8 cellular contexts compared by ENCODE assay signal in genomic region chr1:151946366-151946764, GRCh38. TPM values are rescaled to one million over a fixed set of nuclear protein-coding genes. Genes with fewer than 3 reads are reported as not detected.
DNase-seq lines count a peak whose midpoint lies in the region; ATAC-seq and TF ChIP-seq lines count a peak whose summit lies in the region.

No MANE protein-coding gene starts in this region.

- no peak for TF ChIP-seq EP300 in transverse colon (IDR thresholded peaks at IDR 0.05; ENCODE audit: low read depth)

- TF ChIP-seq CTCF in right atrium auricular region (IDR thresholded peaks at IDR 0.05) = no peak
- TF ChIP-seq CTCF in activated B cell treated with CpG ODN at 0.5 μM for 24 hours (IDR thresholded peaks at IDR 0.05) = no peak
- no peak for TF ChIP-seq CTCF in transverse colon (IDR thresholded peaks at IDR 0.05)

- POLR2A ChIA-PET in activated B cell treated with CpG ODN at 0.5 μM for 24 hours (lab: Charles Lee) = no interaction called here

- 44 to 56% methylated on average over 1 to 2 of the region's 2 CpGs for WGBS in transverse colon (ENCODE audit: low coverage in 1 of 2), 2 donors

- H3K27me3 Mint-ChIP-seq in activated B cell treated with CpG ODN at 0.5 μM for 24 hours (no peaks in the 10 kb centered on the region), immature natural killer cell (ENCODE audit: low read depth in 3 of 3) (peaks cover 0 to 6% (median 6%) of the 10 kb centered on the region in 3 donors)

- TF ChIP-seq POLR2A in transverse colon (IDR thresholded peaks at IDR 0.05) = no peak

- H3K36me3 Mint-ChIP-seq in activated B cell treated with CpG ODN at 0.5 μM for 24 hours (ENCODE audit: low read depth) (no peaks in the 10 kb centered on the region), immature natural killer cell (no peaks in the 10 kb centered on the region)

- H3K27ac ChIP-seq in right atrium auricular region (peak overlapping the region; percentile 78 to 89), transverse colon (peak overlapping the region; percentile 70 to 77 (median 74))

- H3K27me3 ChIP-seq in right atrium auricular region = no peaks in the 10 kb centered on the region
- no peaks in the 10 kb centered on the region for H3K27me3 ChIP-seq in transverse colon

- H3K27ac Mint-ChIP-seq in activated B cell treated with CpG ODN at 0.5 μM for 24 hours = peak overlapping the region; percentile 84
- peak overlapping the region; percentile 83 to 94 (median 90) for H3K27ac Mint-ChIP-seq in immature natural killer cell

- H3K36me3 ChIP-seq in right atrium auricular region (no peaks in the 10 kb centered on the region), transverse colon (no peaks in the 10 kb centered on the region)

- H3K9me3 ChIP-seq in right atrium auricular region = no peaks in the 10 kb centered on the region
- no peaks in the 10 kb centered on the region for H3K9me3 ChIP-seq in transverse colon

- peaks cover 0 to 57% of the 10 kb centered on the region in 2 donors for H3K4me1 ChIP-seq in right atrium auricular region
- peaks cover 30 to 45% (median 34%) of the 10 kb centered on the region in 4 donors for H3K4me1 ChIP-seq in transverse colon

- intact Hi-C loops in Right ventricle myocardium superior (cut with DNase I) = no loop called here
- intact Hi-C loops in activated B cell treated with CpG ODN at 0.5 μM for 24 hours (cut with micrococcal nuclease) = no loop called here
- intact Hi-C loops in transverse colon (cut with DNase I; ENCODE audit: low total_unique reads) = no loop called here

- in situ Hi-C loops in transverse colon (cut with MboI; ENCODE audit: low pct_ligation_motif_present in 1 of 4, low pct_unique_long_range_greater_than_20kb in 1 of 4, low sequenced_read_pairs in 3 of 4) = no loop called here

- no peak overlapping the region for H3K4me3 ChIP-seq in right atrium auricular region
- no peak overlapping the region for H3K4me3 ChIP-seq in transverse colon

- CTCF ChIA-PET in activated B cell treated with CpG ODN at 0.5 μM for 24 hours (lab: Charles Lee) = interaction anchor here (0.5 kb wide), 1 partner anchor 25 kb away, joined by 3 read pairs; no protein-coding TSS in a partner anchor

- ATAC-seq in Right ventricle myocardium superior (ENCODE audit: poor library complexity) = no peak
- ATAC-seq in activated B cell treated with CpG ODN at 0.5 μM for 24 hours (ENCODE audit: low read depth) = peak; percentile 14
- ATAC-seq in GM21423 (IDR thresholded peaks at IDR 0.05; ENCODE audit: unreplicated experiment) = no peak

- H3K4me1 Mint-ChIP-seq in activated B cell treated with CpG ODN at 0.5 μM for 24 hours (peaks cover 35% of the 10 kb centered on the region), immature natural killer cell (peaks cover 29 to 30% of the 10 kb centered on the region in 2 donors)

- DNase-seq in right atrium auricular region (ENCODE audit: low spot score) (no peak), Right ventricle myocardium superior (no peak), activated B cell treated with CpG ODN at 0.5 μM for 24 hours (no peak), immature natural killer cell (peak in 1 of 3 donors; percentile 9), transverse colon (no peak), epidermal melanocyte (ENCODE audit: insufficient read length, low spot score) (no peak), NCI-H2227 (lab: John Stamatoyannopoulos, UW; ENCODE audit: unreplicated experiment) (no peak)

- H3K4me3 Mint-ChIP-seq in activated B cell treated with CpG ODN at 0.5 μM for 24 hours (no peak overlapping the region), immature natural killer cell (peak overlapping the region in 3 of 5 donors; percentile 1 to 70 (median 62))

- H3K9me3 Mint-ChIP-seq in activated B cell treated with CpG ODN at 0.5 μM for 24 hours (no peaks in the 10 kb centered on the region), immature natural killer cell (no peaks in the 10 kb centered on the region)

RNA-seq across cellular contexts. Expression of gene THEM4, which starts 37.1 kb away (rescaled TPM):
- total RNA-seq in right atrium auricular region = 10 to 100 TPM; 18.5 to 23.1 TPM
- 17.0 TPM for total RNA-seq in Right ventricle myocardium superior
- 20.4 and 22.8 TPM in 2 replicates for total RNA-seq in activated B cell treated with CpG ODN at 0.5 μM for 24 hours
- 10 to 100 TPM; 29.9 to 38.1 (median 36.7) TPM for polyA plus RNA-seq in immature natural killer cell
- total RNA-seq in transverse colon = 10 to 100 TPM in 2 of 4 donors, 1 to 10 TPM in 2; 4.6 to 21.8 (median 9.5) TPM

RNA-seq across cellular contexts. Expression of gene S100A10, which starts 47.3 kb away (rescaled TPM):
- 100 to 1,000 TPM in 1 of 2 donors, 10 to 100 TPM in 1; 75.2 to 116 TPM for total RNA-seq in right atrium auricular region
- 230 TPM for total RNA-seq in Right ventricle myocardium superior
- 62.7 and 63.6 TPM in 2 replicates for total RNA-seq in activated B cell treated with CpG ODN at 0.5 μM for 24 hours
- polyA plus RNA-seq in immature natural killer cell = 100 to 1,000 TPM; 445 to 680 (median 567) TPM
- total RNA-seq in transverse colon = 100 to 1,000 TPM in 3 of 4 donors, 10 to 100 TPM in 1; 59.1 to 289 (median 251) TPM
